23 cellular contexts compared by ENCODE assay signal in the genomic region with DNA sequence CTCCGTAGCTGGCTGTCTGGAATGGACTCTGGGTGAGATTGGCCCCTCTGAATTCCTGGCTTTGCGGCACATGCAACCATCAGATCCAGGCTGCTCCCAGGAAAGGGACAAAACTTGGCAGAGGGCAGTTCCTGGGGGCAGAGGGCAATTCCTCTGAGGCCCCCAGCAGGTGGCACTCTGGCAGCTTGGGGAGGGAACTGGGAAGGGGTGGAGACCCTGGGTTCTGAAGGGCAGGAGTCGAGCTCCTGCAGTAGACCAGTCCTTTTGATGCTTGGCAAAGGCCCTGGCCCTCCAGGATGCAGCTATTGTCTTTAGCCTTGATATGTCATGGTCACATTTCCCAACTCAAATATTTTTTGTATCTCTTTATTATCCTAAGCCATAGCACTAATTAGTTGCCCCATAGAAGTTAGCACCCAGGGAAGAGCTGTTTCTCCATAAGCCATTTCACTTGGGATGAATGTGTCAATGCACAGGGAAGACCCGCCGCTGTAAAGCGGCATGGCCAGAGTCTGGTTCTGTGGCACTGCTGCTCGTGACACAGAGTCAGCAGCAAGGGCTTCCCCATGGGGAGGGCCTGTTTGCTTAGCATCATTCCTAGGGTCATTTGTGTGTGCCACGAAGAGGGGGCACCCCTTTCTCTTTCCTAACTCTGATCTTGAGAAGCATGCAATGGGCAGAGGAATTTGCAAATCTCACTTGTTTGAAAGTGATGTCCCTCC.
"Had no signal": no experiment of that assay in that cellular context is flagged by ENCODE, and none has a peak within 500 bp of the region (broad histone marks: within the 10 kb centered on the region; RNA-seq: fewer than 3 reads in every experiment).

No MANE protein-coding gene starts in this region.

- H3K36me3 ChIP-seq: colonic mucosa, heart left ventricle, prostate gland, spleen, thyroid gland, upper lobe of right lung had no signal

- H3K4me3 Mint-ChIP-seq: activated CD4-positive, alpha-beta memory T cell treated with anti-CD3 and anti-CD28 coated beads, Interleukin-2, amount 10 ng/mL, durations not matched to agents 7 days and 5 days; activated CD4-positive, alpha-beta T cell treated with anti-CD3 and anti-CD28 coated beads, Interleukin-2, amount 10 ng/mL, durations not matched to agents 24 days and 14 days; activated naive CD4-positive, alpha-beta T cell treated with anti-CD3 and anti-CD28 coated beads for 36 hours; activated naive CD8-positive, alpha-beta T cell treated with anti-CD3 and anti-CD28 coated beads, Interleukin-2, amount 10 ng/mL, durations not matched to agents 7 days and 5 days; activated T-cell treated with anti-CD3 and anti-CD28 coated beads, Interleukin-2, amount 50 U/mL, for 72 hours; naive thymus-derived CD4-positive, alpha-beta T cell; neural crest cell; T-helper 17 cell had no signal

- H3K27ac ChIP-seq: colonic mucosa, epithelial cell of prostate, heart left ventricle, prostate gland, spleen, thyroid gland, upper lobe of right lung had no signal

- H3K4me3 ChIP-seq: colonic mucosa, heart left ventricle, lung, prostate gland, spleen, thyroid gland, upper lobe of right lung had no signal

- H3K4me1 Mint-ChIP-seq: activated CD4-positive, alpha-beta memory T cell treated with anti-CD3 and anti-CD28 coated beads, Interleukin-2, amount 10 ng/mL, durations not matched to agents 7 days and 5 days; activated CD4-positive, alpha-beta T cell treated with anti-CD3 and anti-CD28 coated beads, Interleukin-2, amount 10 ng/mL, durations not matched to agents 24 days and 14 days; activated naive CD8-positive, alpha-beta T cell treated with anti-CD3 and anti-CD28 coated beads, Interleukin-2, amount 10 ng/mL, durations not matched to agents 7 days and 5 days; neural crest cell; T-helper 17 cell had no signal

- H3K4me1 ChIP-seq: colonic mucosa, heart left ventricle, prostate gland, spleen, thyroid gland, upper lobe of right lung had no signal

- H3K36me3 Mint-ChIP-seq: activated naive CD8-positive, alpha-beta T cell treated with anti-CD3 and anti-CD28 coated beads, Interleukin-2, amount 10 ng/mL, durations not matched to agents 7 days and 5 days; naive thymus-derived CD4-positive, alpha-beta T cell had no signal

- H3K9me3 ChIP-seq: colonic mucosa, heart left ventricle, prostate gland, spleen, thyroid gland, upper lobe of right lung had no signal

- DNase-seq: activated CD4-positive, alpha-beta memory T cell treated with anti-CD3 and anti-CD28 coated beads, Interleukin-2, amount 10 ng/mL, durations not matched to agents 7 days and 5 days; activated CD4-positive, alpha-beta T cell treated with anti-CD3 and anti-CD28 coated beads, Interleukin-2, amount 10 ng/mL, durations not matched to agents 24 days and 14 days; activated effector memory CD4-positive, alpha-beta T cell treated with Interleukin-2 at 50 U/mL for 16 hours; activated naive CD4-positive, alpha-beta T cell treated with anti-CD3 and anti-CD28 coated beads for 36 hours; activated naive CD8-positive, alpha-beta T cell treated with anti-CD3 and anti-CD28 coated beads, Interleukin-2, amount 10 ng/mL, durations not matched to agents 7 days and 5 days; activated T-cell treated with anti-CD3 and anti-CD28 coated beads, Interleukin-2, amount 50 U/mL, for 72 hours; amniotic stem cell; colonic mucosa; heart left ventricle; kidney; naive thymus-derived CD4-positive, alpha-beta T cell; spleen; stimulated activated CD4-positive, alpha-beta T cell treated with anti-CD3 and anti-CD28 coated beads, Interleukin-4, amount 100 ng/mL, for 24 hours; stimulated activated naive CD4-positive, alpha-beta T cell treated with Interleukin-2 at 50 U/mL for 16 hours; T-helper 17 cell; thyroid gland; upper lobe of right lung had no signal

- H3K27ac Mint-ChIP-seq: activated CD4-positive, alpha-beta memory T cell treated with anti-CD3 and anti-CD28 coated beads, Interleukin-2, amount 10 ng/mL, durations not matched to agents 7 days and 5 days; activated CD4-positive, alpha-beta T cell treated with anti-CD3 and anti-CD28 coated beads, Interleukin-2, amount 10 ng/mL, durations not matched to agents 24 days and 14 days; activated naive CD4-positive, alpha-beta T cell treated with anti-CD3 and anti-CD28 coated beads for 36 hours; activated naive CD8-positive, alpha-beta T cell treated with anti-CD3 and anti-CD28 coated beads, Interleukin-2, amount 10 ng/mL, durations not matched to agents 7 days and 5 days; activated T-cell treated with anti-CD3 and anti-CD28 coated beads, Interleukin-2, amount 50 U/mL, for 72 hours; naive thymus-derived CD4-positive, alpha-beta T cell; T-helper 17 cell had no signal

- ATAC-seq: activated CD4-positive, CD25-positive, alpha-beta regulatory T cell treated with anti-CD3 and anti-CD28 coated beads, Interleukin-2, amount 50 U/mL, for 24 hours; activated T-cell treated with anti-CD3 and anti-CD28 coated beads, Interleukin-2, amount 50 U/mL, for 72 hours; heart left ventricle; left lobe of liver; naive thymus-derived CD4-positive, alpha-beta T cell; T-helper 17 cell; upper lobe of right lung had no signal

- H3K27me3 ChIP-seq: colonic mucosa, spleen, thyroid gland, upper lobe of right lung had no signal

- H3K9me3 Mint-ChIP-seq: activated CD4-positive, alpha-beta memory T cell treated with anti-CD3 and anti-CD28 coated beads, Interleukin-2, amount 10 ng/mL, durations not matched to agents 7 days and 5 days; activated CD4-positive, alpha-beta T cell treated with anti-CD3 and anti-CD28 coated beads, Interleukin-2, amount 10 ng/mL, durations not matched to agents 24 days and 14 days; activated naive CD4-positive, alpha-beta T cell treated with anti-CD3 and anti-CD28 coated beads for 36 hours; activated naive CD8-positive, alpha-beta T cell treated with anti-CD3 and anti-CD28 coated beads, Interleukin-2, amount 10 ng/mL, durations not matched to agents 7 days and 5 days; activated T-cell treated with anti-CD3 and anti-CD28 coated beads, Interleukin-2, amount 50 U/mL, for 72 hours; naive thymus-derived CD4-positive, alpha-beta T cell; neural crest cell had no signal

- H3K27me3 Mint-ChIP-seq: activated CD4-positive, alpha-beta memory T cell treated with anti-CD3 and anti-CD28 coated beads, Interleukin-2, amount 10 ng/mL, durations not matched to agents 7 days and 5 days; activated CD4-positive, alpha-beta T cell treated with anti-CD3 and anti-CD28 coated beads, Interleukin-2, amount 10 ng/mL, durations not matched to agents 24 days and 14 days had no signal
